In genomic region chr3:126482503-126483255, GRCh38 we compare ENCODE assay signal across 1 cellular context.
TF ChIP-seq lines count a peak whose summit lies in the region.

No MANE protein-coding gene starts in this region.

TF ChIP-seq in H1, 55 proteins besides CTCF, POLR2A, EP300 and RAD21:
- TF ChIP-seq, protein P1, sequence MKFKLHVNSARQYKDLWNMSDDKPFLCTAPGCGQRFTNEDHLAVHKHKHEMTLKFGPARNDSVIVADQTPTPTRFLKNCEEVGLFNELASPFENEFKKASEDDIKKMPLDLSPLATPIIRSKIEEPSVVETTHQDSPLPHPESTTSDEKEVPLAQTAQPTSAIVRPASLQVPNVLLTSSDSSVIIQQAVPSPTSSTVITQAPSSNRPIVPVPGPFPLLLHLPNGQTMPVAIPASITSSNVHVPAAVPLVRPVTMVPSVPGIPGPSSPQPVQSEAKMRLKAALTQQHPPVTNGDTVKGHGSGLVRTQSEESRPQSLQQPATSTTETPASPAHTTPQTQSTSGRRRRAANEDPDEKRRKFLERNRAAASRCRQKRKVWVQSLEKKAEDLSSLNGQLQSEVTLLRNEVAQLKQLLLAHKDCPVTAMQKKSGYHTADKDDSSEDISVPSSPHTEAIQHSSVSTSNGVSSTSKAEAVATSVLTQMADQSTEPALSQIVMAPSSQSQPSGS (IDR thresholded peaks at IDR 0.05; ENCODE audit: low read length) = no peak
- TF ChIP-seq KDM5A (IDR thresholded peaks at IDR 0.05; ENCODE audit: low read length) (no peak), BACH1 (IDR thresholded peaks at IDR 0.05; ENCODE audit: low read length) (no peak), CHD1 (IDR thresholded peaks at IDR 0.05; ENCODE audit: low read depth, low read length) (no peak), JUN (IDR thresholded peaks at IDR 0.05; ENCODE audit: low read depth, low read length) (no peak)
TF ChIP-seq in H1: peak in this region for 0.
